8 cellular contexts compared by ENCODE assay signal in the genomic region with DNA sequence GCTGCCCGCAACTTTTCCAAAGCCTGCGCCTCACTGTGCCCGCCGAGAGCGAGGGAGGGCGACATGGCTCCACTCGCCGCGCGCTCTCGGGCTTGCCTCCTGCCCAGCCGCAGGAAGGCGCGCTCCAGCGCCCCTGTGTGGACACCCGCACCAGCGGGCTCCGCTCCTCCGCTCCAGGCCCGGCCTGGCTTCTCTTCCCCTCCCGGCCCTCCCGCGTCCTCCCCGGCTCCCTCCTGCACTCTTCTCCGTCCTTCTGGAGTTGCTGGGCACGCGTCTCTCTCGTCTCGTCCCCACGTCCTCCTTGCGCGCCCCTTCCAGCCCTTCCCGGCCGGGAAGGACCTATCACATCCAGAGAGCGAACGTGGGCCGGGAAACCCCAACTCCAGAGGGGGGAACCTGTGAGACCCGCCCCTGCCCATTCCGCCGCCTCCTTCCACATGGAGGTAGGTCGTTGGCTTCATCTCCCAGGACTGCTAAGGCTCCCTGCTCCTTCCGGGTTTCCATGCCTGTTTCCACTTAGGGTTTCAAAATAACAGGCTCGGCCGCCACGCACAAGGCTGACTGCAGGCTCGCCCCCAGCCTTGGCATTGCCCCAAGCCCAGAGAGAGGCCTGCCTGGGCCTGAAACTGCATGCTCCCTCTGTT.
A peak's percentile ranks its signal among the peaks of the same experiment; 100 is the strongest.
DNase-seq lines count a peak whose midpoint lies in the region; ATAC-seq and TF ChIP-seq lines count a peak whose summit lies in the region.
"Not testable (repeated sequence)": the region's sequence is repeated elsewhere in the genome, so short reads cannot be mapped to it uniquely, and the experiment has no call there.

No MANE protein-coding gene starts in this region.

- CTCF ChIA-PET in Calu3 (lab: Charles Lee) = not testable (repeated sequence)

- not testable (repeated sequence) for H3K36me3 ChIP-seq in NT2/D1 (ENCODE audit: insufficient read depth, insufficient read length, low read length); endocrine pancreas (ENCODE audit: control insufficient read depth, insufficient read depth, low read length); iPS-20b (ENCODE audit: insufficient read depth, low read depth, low read length)

- BruUV-seq in Calu3 (replicated peaks; lab: Mats Ljungman, UMichigan) = not testable (repeated sequence)

- H3K27ac ChIP-seq in iPS-20b (ENCODE audit: low read length) = not testable (repeated sequence)

- not testable (repeated sequence) for H3K9me3 Mint-ChIP-seq in Calu3 (ENCODE audit: low read depth, unreplicated experiment); activated T-helper 2 cell treated with anti-CD3 and anti-CD28 coated beads, Interferon-gamma antibody, Interleukin-2, Interleukin-4, amounts not matched to agents 10 μg/mL and 5 μg/mL and 100 μg/mL, durations not matched to agents 14 hours and 24 hours and 36 hours; neural crest cell; stimulated activated naive CD8-positive, alpha-beta T cell treated with anti-CD3 and anti-CD28 coated beads, Interleukin-15, amount 100 ng/mL, for 72 hours

- not testable (repeated sequence) for H3K27me3 ChIP-seq in NT2/D1 (ENCODE audit: insufficient read depth, insufficient read length); endocrine pancreas (ENCODE audit: control insufficient read depth, insufficient read depth, low read length)
- H3K27me3 ChIP-seq in iPS-20b (ENCODE audit: insufficient read depth, low read length) = peaks cover 46% of the 10 kb centered on the region

- not testable (repeated sequence) for H3K4me1 ChIP-seq in NT2/D1 (ENCODE audit: insufficient read depth, insufficient read length); endocrine pancreas (ENCODE audit: control insufficient read depth, insufficient read depth, low read length); iPS-20b (ENCODE audit: insufficient read depth, low read length)

- peak overlapping the region; percentile 72 for H3K9ac ChIP-seq in NT2/D1 (ENCODE audit: insufficient read length, low read depth)
- H3K9ac ChIP-seq in endocrine pancreas (ENCODE audit: control insufficient read depth, insufficient read depth, low read length) = peak overlapping the region; percentile 1
- H3K9ac ChIP-seq in iPS-20b (ENCODE audit: low read depth, low read length) = not testable (repeated sequence)

- ATAC-seq in stimulated activated naive CD8-positive, alpha-beta T cell treated with anti-CD3 and anti-CD28 coated beads, Interleukin-15, amount 100 ng/mL, for 72 hours = peak; percentile 81

- intact Hi-C loops in Calu3 (cut with micrococcal nuclease; ENCODE audit: unreplicated experiment) = not testable (repeated sequence)
- intact Hi-C loops in activated T-helper 2 cell treated with anti-CD3 and anti-CD28 coated beads, Interferon-gamma antibody, Interleukin-2, Interleukin-4, amounts not matched to agents 10 μg/mL and 5 μg/mL and 100 μg/mL, durations not matched to agents 14 hours and 24 hours and 36 hours (cut with micrococcal nuclease) = loop anchor here (5.0 kb wide), 1 partner anchor 167 kb away; no protein-coding TSS in a partner anchor

- peaks cover 12% of the 10 kb centered on the region for H3K36me3 Mint-ChIP-seq in Calu3 (ENCODE audit: insufficient read depth, unreplicated experiment)
- not testable (repeated sequence) for H3K36me3 Mint-ChIP-seq in activated T-helper 2 cell treated with anti-CD3 and anti-CD28 coated beads, Interferon-gamma antibody, Interleukin-2, Interleukin-4, amounts not matched to agents 10 μg/mL and 5 μg/mL and 100 μg/mL, durations not matched to agents 14 hours and 24 hours and 36 hours (ENCODE audit: low read depth); neural crest cell (ENCODE audit: low read depth)

- DNase-seq in Calu3 (peak; percentile 9), neural crest cell (ENCODE audit: low read depth, low spot score) (peak; percentile 16)
- DNase-seq in LNCaP clone FGC (ENCODE audit: low read depth); NT2/D1 (ENCODE audit: low read depth, low spot score); activated T-helper 2 cell treated with anti-CD3 and anti-CD28 coated beads, Interferon-gamma antibody, Interleukin-2, Interleukin-4, amounts not matched to agents 10 μg/mL and 5 μg/mL and 100 μg/mL, durations not matched to agents 14 hours and 24 hours and 36 hours (ENCODE audit: low spot score): not testable (repeated sequence)
- peak in 1 of 2 donors; percentile 21 for DNase-seq in stimulated activated naive CD8-positive, alpha-beta T cell treated with anti-CD3 and anti-CD28 coated beads, Interleukin-15, amount 100 ng/mL, for 72 hours

- H3K4me3 ChIP-seq in LNCaP clone FGC (ENCODE audit: low read depth, low read length) (peak overlapping the region; percentile 28), NT2/D1 (ENCODE audit: insufficient read length, low read depth) (peak overlapping the region; percentile 40), iPS-20b (ENCODE audit: low read length) (peak overlapping the region; percentile 63; the same call in 1 of the 2 replicates)
- H3K4me3 ChIP-seq in endocrine pancreas (ENCODE audit: control insufficient read depth, insufficient read depth, low read length) = not testable (repeated sequence)

- not testable (repeated sequence) for H3K27ac Mint-ChIP-seq in Calu3 (ENCODE audit: unreplicated experiment); activated T-helper 2 cell treated with anti-CD3 and anti-CD28 coated beads, Interferon-gamma antibody, Interleukin-2, Interleukin-4, amounts not matched to agents 10 μg/mL and 5 μg/mL and 100 μg/mL, durations not matched to agents 14 hours and 24 hours and 36 hours; neural crest cell (ENCODE audit: unreplicated experiment)
- peak overlapping the region; percentile 78 to 91 for H3K27ac Mint-ChIP-seq in stimulated activated naive CD8-positive, alpha-beta T cell treated with anti-CD3 and anti-CD28 coated beads, Interleukin-15, amount 100 ng/mL, for 72 hours

- peaks cover 15% of the 10 kb centered on the region for H3K4me1 Mint-ChIP-seq in Calu3 (ENCODE audit: low read depth, unreplicated experiment)
- not testable (repeated sequence) for H3K4me1 Mint-ChIP-seq in activated T-helper 2 cell treated with anti-CD3 and anti-CD28 coated beads, Interferon-gamma antibody, Interleukin-2, Interleukin-4, amounts not matched to agents 10 μg/mL and 5 μg/mL and 100 μg/mL, durations not matched to agents 14 hours and 24 hours and 36 hours (ENCODE audit: low read depth)
- peaks cover 18% of the 10 kb centered on the region for H3K4me1 Mint-ChIP-seq in neural crest cell
- H3K4me1 Mint-ChIP-seq in stimulated activated naive CD8-positive, alpha-beta T cell treated with anti-CD3 and anti-CD28 coated beads, Interleukin-15, amount 100 ng/mL, for 72 hours = peaks cover 25% of the 10 kb centered on the region

- H3K27me3 Mint-ChIP-seq in Calu3 (ENCODE audit: unreplicated experiment) (peaks cover 12% of the 10 kb centered on the region), neural crest cell (ENCODE audit: low read depth) (peaks cover 74% of the 10 kb centered on the region)
- peaks cover 41% of the 10 kb centered on the region for H3K27me3 Mint-ChIP-seq in activated T-helper 2 cell treated with anti-CD3 and anti-CD28 coated beads, Interferon-gamma antibody, Interleukin-2, Interleukin-4, amounts not matched to agents 10 μg/mL and 5 μg/mL and 100 μg/mL, durations not matched to agents 14 hours and 24 hours and 36 hours (ENCODE audit: low read depth)
- H3K27me3 Mint-ChIP-seq in stimulated activated naive CD8-positive, alpha-beta T cell treated with anti-CD3 and anti-CD28 coated beads, Interleukin-15, amount 100 ng/mL, for 72 hours = peaks cover 38% of the 10 kb centered on the region

- peak overlapping the region; percentile 71 for H3K4me3 Mint-ChIP-seq in Calu3 (ENCODE audit: low read depth, unreplicated experiment)
- peak overlapping the region; percentile 33 for H3K4me3 Mint-ChIP-seq in activated T-helper 2 cell treated with anti-CD3 and anti-CD28 coated beads, Interferon-gamma antibody, Interleukin-2, Interleukin-4, amounts not matched to agents 10 μg/mL and 5 μg/mL and 100 μg/mL, durations not matched to agents 14 hours and 24 hours and 36 hours (ENCODE audit: low read depth)
- H3K4me3 Mint-ChIP-seq in neural crest cell = peak overlapping the region; percentile 83
- H3K4me3 Mint-ChIP-seq in stimulated activated naive CD8-positive, alpha-beta T cell treated with anti-CD3 and anti-CD28 coated beads, Interleukin-15, amount 100 ng/mL, for 72 hours = peak overlapping the region; percentile 78 to 79

- TF ChIP-seq CTCF in Calu3 (IDR thresholded peaks at IDR 0.05; ENCODE audit: unreplicated experiment); LNCaP clone FGC (IDR thresholded peaks at IDR 0.05; ENCODE audit: control insufficient read depth, extremely low read depth, insufficient read depth): not testable (repeated sequence)
- peak; percentile 57 for TF ChIP-seq CTCF in neural crest cell (conservative IDR thresholded peaks at IDR 0.05)

- H3K9me3 ChIP-seq in NT2/D1 (ENCODE audit: insufficient read depth, low read length); endocrine pancreas (ENCODE audit: control insufficient read depth, low read length); iPS-20b (ENCODE audit: insufficient read depth, low read depth, low read length): not testable (repeated sequence)

Comparison
In these comparisons a context has a peak if more than half of its experiments do, and no peak if none do; other contexts are left out.
1. H3K4me3 Mint-ChIP-seq: peak in every context shown above with its lines; median percentile 83 in neural crest cell; 78 in stimulated activated naive CD8-positive, alpha-beta T cell treated with anti-CD3 and anti-CD28 coated beads, Interleukin-15, amount 100 ng/mL, for 72 hours; 71 in Calu3; 33 in activated T-helper 2 cell treated with anti-CD3 and anti-CD28 coated beads, Interferon-gamma antibody, Interleukin-2, Interleukin-4, amounts not matched to agents 10 μg/mL and 5 μg/mL and 100 μg/mL, durations not matched to agents 14 hours and 24 hours and 36 hours.